Comparison of ENCODE assay signal across 9 cellular contexts in the genomic region with DNA sequence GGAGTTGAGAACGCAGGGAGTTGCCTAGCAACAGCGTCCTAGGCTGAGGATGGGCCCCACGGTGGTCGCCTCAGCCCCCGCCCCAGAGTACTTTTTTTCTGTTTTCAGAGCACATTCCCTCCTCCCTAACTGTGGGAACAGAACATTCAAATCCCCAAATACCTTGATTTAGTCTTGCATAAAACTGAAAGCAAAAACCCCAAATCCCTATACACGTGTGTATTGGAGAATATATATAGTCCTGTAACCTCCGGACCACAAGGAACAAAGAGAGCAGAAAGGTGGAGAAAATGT. TPM values are rescaled to one million over a fixed set of nuclear protein-coding genes. Genes with fewer than 3 reads are reported as not detected.
A peak's percentile ranks its signal among the peaks of the same experiment; 100 is the strongest.
DNase-seq lines count a peak whose midpoint lies in the region; ATAC-seq, FAIRE-seq and TF ChIP-seq lines count a peak whose summit lies in the region.
"Had no signal": no experiment of that assay in that cellular context is flagged by ENCODE, and none has a peak within 500 bp of the region (broad histone marks: within the 10 kb centered on the region; RNA-seq: fewer than 3 reads in every experiment).

No MANE protein-coding gene starts in this region.

- no peaks in the 10 kb centered on the region for H3K9me3 Mint-ChIP-seq in activated CD4-positive, alpha-beta T cell treated with anti-CD3 and anti-CD28 coated beads, Interleukin-2, amount 10 ng/mL, durations not matched to agents 24 days and 14 days
- H3K9me3 Mint-ChIP-seq in activated naive CD4-positive, alpha-beta T cell treated with anti-CD3 and anti-CD28 coated beads, Interleukin-2, amount 50 U/mL, for 72 hours: no peaks in the 10 kb centered on the region

- TF ChIP-seq CTCF in kidney (IDR thresholded peaks at IDR 0.05; ENCODE audit: borderline replicate concordance, extremely low read depth, insufficient read depth) (no peak), suprapubic skin (IDR thresholded peaks at IDR 0.05) (no peak), D721Med (IDR thresholded peaks at IDR 0.05; ENCODE audit: insufficient read depth, missing control alignments) (no peak)

- H3K9me3 ChIP-seq in kidney (ENCODE audit: control insufficient read depth in 1 of 2, low read length in 2 of 2) (no peaks in the 10 kb centered on the region), suprapubic skin (no peaks in the 10 kb centered on the region)

- TF ChIP-seq POLR2A in suprapubic skin (IDR thresholded peaks at IDR 0.05): no peak

- H3K4me1 ChIP-seq in kidney (ENCODE audit: control insufficient read depth in 1 of 2, insufficient read depth in 1 of 2, low read depth in 1 of 2, low read length in 2 of 2) (peaks cover 15 to 19% of the 10 kb centered on the region in 2 donors), suprapubic skin (peaks cover 45% of the 10 kb centered on the region)

- DNase-seq in activated CD4-positive, alpha-beta T cell treated with anti-CD3 and anti-CD28 coated beads, Interleukin-2, amount 10 ng/mL, durations not matched to agents 24 days and 14 days: no peak
- no peak for DNase-seq in activated CD4-positive, alpha-beta T cell treated with anti-CD3 and anti-CD28 coated beads, Interleukin-2, amount 50 U/mL, for 4 hours
- DNase-seq in activated naive CD4-positive, alpha-beta T cell treated with anti-CD3 and anti-CD28 coated beads, Interleukin-2, amount 50 U/mL, for 72 hours (ENCODE audit: low spot score in 2 of 2): no peak
- DNase-seq in kidney: no peak
- no peak for DNase-seq in suprapubic skin (ENCODE audit: low spot score in 2 of 2)
- DNase-seq in NCI-H1048 (lab: John Stamatoyannopoulos, UW): no peak
- DNase-seq in D721Med (ENCODE audit: insufficient read length, low spot score): no peak

- H3K36me3 Mint-ChIP-seq in activated CD4-positive, alpha-beta T cell treated with anti-CD3 and anti-CD28 coated beads, Interleukin-2, amount 10 ng/mL, durations not matched to agents 24 days and 14 days (ENCODE audit: low read depth): peaks cover 14% of the 10 kb centered on the region
- H3K36me3 Mint-ChIP-seq in activated naive CD4-positive, alpha-beta T cell treated with anti-CD3 and anti-CD28 coated beads, Interleukin-2, amount 50 U/mL, for 72 hours: peaks cover 0 to 4% of the 10 kb centered on the region in 2 donors

- no peaks in the 10 kb centered on the region for H3K27me3 ChIP-seq in suprapubic skin

- H3K27me3 Mint-ChIP-seq in activated CD4-positive, alpha-beta T cell treated with anti-CD3 and anti-CD28 coated beads, Interleukin-2, amount 10 ng/mL, durations not matched to agents 24 days and 14 days: peaks cover 2% of the 10 kb centered on the region

- peak overlapping the region; percentile 89 for H3K4me3 Mint-ChIP-seq in activated CD4-positive, alpha-beta T cell treated with anti-CD3 and anti-CD28 coated beads, Interleukin-2, amount 10 ng/mL, durations not matched to agents 24 days and 14 days

- peak overlapping the region; percentile 81 for H3K27ac Mint-ChIP-seq in activated CD4-positive, alpha-beta T cell treated with anti-CD3 and anti-CD28 coated beads, Interleukin-2, amount 10 ng/mL, durations not matched to agents 24 days and 14 days
- H3K27ac Mint-ChIP-seq in activated naive CD4-positive, alpha-beta T cell treated with anti-CD3 and anti-CD28 coated beads, Interleukin-2, amount 50 U/mL, for 72 hours: peak overlapping the region; percentile 93 to 94

- H3K4me1 Mint-ChIP-seq in activated CD4-positive, alpha-beta T cell treated with anti-CD3 and anti-CD28 coated beads, Interleukin-2, amount 10 ng/mL, durations not matched to agents 24 days and 14 days: peaks cover 27% of the 10 kb centered on the region

- peak overlapping the region; percentile 82 to 88 for H3K4me3 ChIP-seq in kidney (ENCODE audit: low read length in 2 of 2)
- H3K4me3 ChIP-seq in suprapubic skin: peak overlapping the region; percentile 84

- under 1% methylated on average over 7 of the region's 7 CpGs for WGBS in suprapubic skin

- intact Hi-C loops in activated CD4-positive, alpha-beta T cell treated with anti-CD3 and anti-CD28 coated beads, Interleukin-2, amount 10 ng/mL, durations not matched to agents 24 days and 14 days (cut with micrococcal nuclease): loop anchor here (1.0 to 2.0 kb wide), 2 partner anchors 75 to 118 kb away; a partner anchor contains a TSS
- intact Hi-C loops in kidney (cut with DNase I): no loop called here

- no peak for TF ChIP-seq EP300 in suprapubic skin (IDR thresholded peaks at IDR 0.05)

- H3K36me3 ChIP-seq in kidney (ENCODE audit: control insufficient read depth in 1 of 2, insufficient read depth in 2 of 2, low read length in 2 of 2) (no peaks in the 10 kb centered on the region), suprapubic skin (no peaks in the 10 kb centered on the region)

- H3K9ac ChIP-seq in kidney (ENCODE audit: low read length in 2 of 2): peak overlapping the region; percentile 0 to 46

- H3K27ac ChIP-seq in kidney (ENCODE audit: low read depth in 2 of 2, low read length in 2 of 2) (peak overlapping the region; percentile 98 to 99), suprapubic skin (peak overlapping the region; percentile 98)

- no peak for ATAC-seq in activated naive CD4-positive, alpha-beta T cell treated with anti-CD3 and anti-CD28 coated beads, Interleukin-2, amount 50 U/mL, for 72 hours
- no peak for ATAC-seq in HG02798 (IDR thresholded peaks at IDR 0.05; ENCODE audit: poor library complexity, unreplicated experiment)

- FAIRE-seq in kidney (lab: Jason Lieb, UNC) (no peak), D721Med (lab: Jason Lieb, UNC) (no peak)
- FAIRE-seq: colon had no signal

RNA-seq across cellular contexts. Expression of a gene that starts 0.3 kb away (rescaled TPM):
- total RNA-seq in activated CD4-positive, alpha-beta T cell treated with anti-CD3 and anti-CD28 coated beads, Interleukin-2, amount 10 ng/mL, durations not matched to agents 24 days and 14 days: 27.6 and 30.3 TPM in 2 replicates
- total RNA-seq in activated naive CD4-positive, alpha-beta T cell treated with anti-CD3 and anti-CD28 coated beads, Interleukin-2, amount 50 U/mL, for 72 hours: 10 to 100 TPM in 1 of 2 donors, 1 to 10 TPM in 1; 2.2 to 15.2 TPM
- total RNA-seq in kidney: 28.3 TPM
- polyA plus RNA-seq in kidney (ENCODE audit: insufficient read depth, low read depth, low replicate concordance): 15.4 TPM
- total RNA-seq in suprapubic skin: 10 to 100 TPM; 23.2 to 30.1 (median 25.2) TPM

RNA-seq across cellular contexts. Expression of a gene that starts 28.1 kb away (rescaled TPM):
- 2.5 and 2.7 TPM in 2 replicates for total RNA-seq in activated CD4-positive, alpha-beta T cell treated with anti-CD3 and anti-CD28 coated beads, Interleukin-2, amount 10 ng/mL, durations not matched to agents 24 days and 14 days
- total RNA-seq in activated naive CD4-positive, alpha-beta T cell treated with anti-CD3 and anti-CD28 coated beads, Interleukin-2, amount 50 U/mL, for 72 hours: 10 to 100 TPM in 1 of 2 donors, 1 to 10 TPM in 1; 8.8 to 10.0 TPM
- total RNA-seq in kidney: 25.2 TPM
- polyA plus RNA-seq in kidney (ENCODE audit: insufficient read depth, low read depth, low replicate concordance): 15.7 TPM
- total RNA-seq in suprapubic skin: 10 to 100 TPM; 12.9 to 30.6 (median 17.2) TPM
